Comparison of ENCODE assay signal across 1 cellular context in the genomic region with DNA sequence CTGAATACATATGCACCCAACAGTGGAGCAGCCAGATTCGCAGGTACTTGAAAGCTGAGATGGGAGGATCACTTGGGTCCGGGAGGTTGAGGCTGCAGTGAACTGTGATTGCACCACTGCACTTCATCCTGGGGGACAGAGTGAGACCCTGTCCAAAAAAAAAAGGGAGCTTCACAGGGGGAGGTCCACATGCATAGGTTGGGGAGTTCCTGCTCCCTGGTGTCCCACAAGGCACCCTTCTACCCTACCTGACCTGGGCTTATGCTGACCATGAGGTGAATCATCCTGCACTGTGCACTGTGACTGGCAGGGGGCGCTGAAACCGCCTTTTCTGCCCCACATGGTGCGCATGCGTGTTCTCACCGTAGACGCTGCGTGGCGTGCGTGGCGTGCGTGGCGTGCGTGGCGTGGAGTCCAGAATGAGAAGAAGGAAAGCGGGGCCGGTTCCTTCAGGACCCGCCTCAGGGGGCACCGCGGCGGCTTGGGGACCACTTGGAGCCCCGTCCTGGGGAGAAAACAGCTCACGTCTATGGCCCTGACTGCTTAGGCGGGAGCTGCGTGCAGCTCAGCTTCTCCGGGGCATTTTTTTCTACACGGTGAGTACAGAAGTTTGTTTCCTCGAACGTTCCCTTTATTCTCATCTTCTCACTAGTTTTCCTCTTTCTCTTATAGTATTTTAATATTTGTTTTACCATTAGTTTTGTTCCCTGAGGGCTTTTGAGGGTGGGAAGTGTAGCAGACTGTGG.
TF ChIP-seq lines count a peak whose summit lies in the region.

No MANE protein-coding gene starts in this region.

TF ChIP-seq in HepG2, 621 proteins besides CTCF, POLR2A, EP300 and RAD21 (continued from another document and continues in another):
- TF ChIP-seq, protein P1, sequence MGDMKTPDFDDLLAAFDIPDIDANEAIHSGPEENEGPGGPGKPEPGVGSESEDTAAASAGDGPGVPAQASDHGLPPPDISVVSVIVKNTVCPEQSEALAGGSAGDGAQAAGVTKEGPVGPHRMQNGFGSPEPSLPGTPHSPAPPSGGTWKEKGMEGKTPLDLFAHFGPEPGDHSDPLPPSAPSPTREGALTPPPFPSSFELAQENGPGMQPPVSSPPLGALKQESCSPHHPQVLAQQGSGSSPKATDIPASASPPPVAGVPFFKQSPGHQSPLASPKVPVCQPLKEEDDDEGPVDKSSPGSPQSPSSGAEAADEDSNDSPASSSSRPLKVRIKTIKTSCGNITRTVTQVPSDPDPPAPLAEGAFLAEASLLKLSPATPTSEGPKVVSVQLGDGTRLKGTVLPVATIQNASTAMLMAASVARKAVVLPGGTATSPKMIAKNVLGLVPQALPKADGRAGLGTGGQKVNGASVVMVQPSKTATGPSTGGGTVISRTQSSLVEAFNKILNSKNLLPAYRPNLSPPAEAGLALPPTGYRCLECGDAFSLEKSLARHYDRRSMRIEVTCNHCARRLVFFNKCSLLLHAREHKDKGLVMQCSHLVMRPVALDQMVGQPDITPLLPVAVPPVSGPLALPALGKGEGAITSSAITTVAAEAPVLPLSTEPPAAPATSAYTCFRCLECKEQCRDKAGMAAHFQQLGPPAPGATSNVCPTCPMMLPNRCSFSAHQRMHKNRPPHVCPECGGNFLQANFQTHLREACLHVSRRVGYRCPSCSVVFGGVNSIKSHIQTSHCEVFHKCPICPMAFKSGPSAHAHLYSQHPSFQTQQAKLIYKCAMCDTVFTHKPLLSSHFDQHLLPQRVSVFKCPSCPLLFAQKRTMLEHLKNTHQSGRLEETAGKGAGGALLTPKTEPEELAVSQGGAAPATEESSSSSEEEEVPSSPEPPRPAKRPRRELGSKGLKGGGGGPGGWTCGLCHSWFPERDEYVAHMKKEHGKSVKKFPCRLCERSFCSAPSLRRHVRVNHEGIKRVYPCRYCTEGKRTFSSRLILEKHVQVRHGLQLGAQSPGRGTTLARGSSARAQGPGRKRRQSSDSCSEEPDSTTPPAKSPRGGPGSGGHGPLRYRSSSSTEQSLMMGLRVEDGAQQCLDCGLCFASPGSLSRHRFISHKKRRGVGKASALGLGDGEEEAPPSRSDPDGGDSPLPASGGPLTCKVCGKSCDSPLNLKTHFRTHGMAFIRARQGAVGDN (CRISPR knock-in tag; IDR thresholded peaks at IDR 0.05) = peak; percentile 92
- TF ChIP-seq TAF1 (CRISPR knock-in tag; IDR thresholded peaks at IDR 0.05) (peak; percentile 80), ZNF501 (CRISPR knock-in tag; IDR thresholded peaks at IDR 0.05) (peak; percentile 69), MAFF (IDR thresholded peaks at IDR 0.05; ENCODE audit: low read depth, low read length) (0 out of 2 replicates have a peak, but pooled peaks have one; percentile 13), MED13 (CRISPR knock-in tag; IDR thresholded peaks at IDR 0.05) (no peak), NFKBIZ (CRISPR knock-in tag; IDR thresholded peaks at IDR 0.05) (no peak), ZNF619 (CRISPR knock-in tag; IDR thresholded peaks at IDR 0.05) (0 out of 2 replicates have a peak, but pooled peaks have one; percentile 30), RCOR2 (CRISPR knock-in tag; IDR thresholded peaks at IDR 0.05) (no peak), FOXC1 (CRISPR knock-in tag; IDR thresholded peaks at IDR 0.05; ENCODE audit: borderline replicate concordance) (no peak), ZNF484 (CRISPR knock-in tag; IDR thresholded peaks at IDR 0.05; ENCODE audit: borderline replicate concordance, low read depth) (no peak), FOXK1 (CRISPR knock-in tag; IDR thresholded peaks at IDR 0.05; ENCODE audit: borderline replicate concordance, low read depth) (peak; percentile 63; the same call in 1 of the 2 replicates), EHMT2 (IDR thresholded peaks at IDR 0.05; ENCODE audit: borderline replicate concordance, low read depth, low read length) (no peak), ZC3H4 (CRISPR knock-in tag; IDR thresholded peaks at IDR 0.05; ENCODE audit: borderline replicate concordance) (no peak), MXI1 (IDR thresholded peaks at IDR 0.05; ENCODE audit: borderline replicate concordance, low read depth, low read length) (peak; percentile 75; the same call in 1 of the 3 replicates), ZNF251 (CRISPR knock-in tag; IDR thresholded peaks at IDR 0.05) (no peak), ZNF33B (CRISPR knock-in tag; IDR thresholded peaks at IDR 0.05) (0 out of 2 replicates have a peak, but pooled peaks have one; percentile 27), ZZZ3 (CRISPR knock-in tag; IDR thresholded peaks at IDR 0.05; ENCODE audit: borderline replicate concordance) (peak; percentile 96; the same call in 1 of the 2 replicates), KDM5B (CRISPR knock-in tag; IDR thresholded peaks at IDR 0.05; ENCODE audit: borderline replicate concordance) (peak; percentile 45; the same call in 1 of the 2 replicates), ZNF839 (CRISPR knock-in tag; IDR thresholded peaks at IDR 0.05; ENCODE audit: borderline replicate concordance) (no peak), ARNTL (CRISPR knock-in tag; IDR thresholded peaks at IDR 0.05) (peak; percentile 31; the same call in 1 of the 2 replicates), MYC (CRISPR knock-in tag; IDR thresholded peaks at IDR 0.05; ENCODE audit: borderline replicate concordance) (peak; percentile 96), DR1 (CRISPR knock-in tag; IDR thresholded peaks at IDR 0.05) (peak; percentile 63; the same call in 1 of the 2 replicates), GZF1 (CRISPR knock-in tag; IDR thresholded peaks at IDR 0.05) (no peak), NAIF1 (CRISPR knock-in tag; IDR thresholded peaks at IDR 0.05; ENCODE audit: borderline replicate concordance) (peak; percentile 94; the same call in 1 of the 2 replicates), PRMT3 (CRISPR knock-in tag; IDR thresholded peaks at IDR 0.05; ENCODE audit: borderline replicate concordance, low read depth) (no peak), MEF2D (CRISPR knock-in tag; IDR thresholded peaks at IDR 0.05) (no peak; the same call in 1 of the 2 replicates), ZNF569 (CRISPR knock-in tag; IDR thresholded peaks at IDR 0.05; ENCODE audit: borderline replicate concordance) (no peak), POGZ (CRISPR knock-in tag; IDR thresholded peaks at IDR 0.05) (peak; percentile 74), MIER3 (CRISPR knock-in tag; IDR thresholded peaks at IDR 0.05; ENCODE audit: borderline replicate concordance) (peak; percentile 69; the same call in 1 of the 2 replicates), ZFP41 (CRISPR knock-in tag; IDR thresholded peaks at IDR 0.05; ENCODE audit: borderline replicate concordance) (no peak), NR2F6 (IDR thresholded peaks at IDR 0.05) (no peak; the same call in 1 of the 2 replicates), NR2F6 (CRISPR knock-in tag; IDR thresholded peaks at IDR 0.05) (peak; percentile 53; the same call in 1 of the 2 replicates), KDM2A (CRISPR knock-in tag; IDR thresholded peaks at IDR 0.05; ENCODE audit: borderline replicate concordance, low read depth) (peak; percentile 80; the same call in 1 of the 2 replicates), YEATS2 (CRISPR knock-in tag; IDR thresholded peaks at IDR 0.05; ENCODE audit: borderline replicate concordance) (peak; percentile 98), ZNF558 (CRISPR knock-in tag; IDR thresholded peaks at IDR 0.05; ENCODE audit: borderline replicate concordance) (no peak), ZNF878 (CRISPR knock-in tag; IDR thresholded peaks at IDR 0.05) (peak; percentile 67; the same call in 1 of the 2 replicates), HIVEP1 (CRISPR knock-in tag; IDR thresholded peaks at IDR 0.05) (peak; percentile 62; the same call in 1 of the 2 replicates)
- TF ChIP-seq, protein P2, sequence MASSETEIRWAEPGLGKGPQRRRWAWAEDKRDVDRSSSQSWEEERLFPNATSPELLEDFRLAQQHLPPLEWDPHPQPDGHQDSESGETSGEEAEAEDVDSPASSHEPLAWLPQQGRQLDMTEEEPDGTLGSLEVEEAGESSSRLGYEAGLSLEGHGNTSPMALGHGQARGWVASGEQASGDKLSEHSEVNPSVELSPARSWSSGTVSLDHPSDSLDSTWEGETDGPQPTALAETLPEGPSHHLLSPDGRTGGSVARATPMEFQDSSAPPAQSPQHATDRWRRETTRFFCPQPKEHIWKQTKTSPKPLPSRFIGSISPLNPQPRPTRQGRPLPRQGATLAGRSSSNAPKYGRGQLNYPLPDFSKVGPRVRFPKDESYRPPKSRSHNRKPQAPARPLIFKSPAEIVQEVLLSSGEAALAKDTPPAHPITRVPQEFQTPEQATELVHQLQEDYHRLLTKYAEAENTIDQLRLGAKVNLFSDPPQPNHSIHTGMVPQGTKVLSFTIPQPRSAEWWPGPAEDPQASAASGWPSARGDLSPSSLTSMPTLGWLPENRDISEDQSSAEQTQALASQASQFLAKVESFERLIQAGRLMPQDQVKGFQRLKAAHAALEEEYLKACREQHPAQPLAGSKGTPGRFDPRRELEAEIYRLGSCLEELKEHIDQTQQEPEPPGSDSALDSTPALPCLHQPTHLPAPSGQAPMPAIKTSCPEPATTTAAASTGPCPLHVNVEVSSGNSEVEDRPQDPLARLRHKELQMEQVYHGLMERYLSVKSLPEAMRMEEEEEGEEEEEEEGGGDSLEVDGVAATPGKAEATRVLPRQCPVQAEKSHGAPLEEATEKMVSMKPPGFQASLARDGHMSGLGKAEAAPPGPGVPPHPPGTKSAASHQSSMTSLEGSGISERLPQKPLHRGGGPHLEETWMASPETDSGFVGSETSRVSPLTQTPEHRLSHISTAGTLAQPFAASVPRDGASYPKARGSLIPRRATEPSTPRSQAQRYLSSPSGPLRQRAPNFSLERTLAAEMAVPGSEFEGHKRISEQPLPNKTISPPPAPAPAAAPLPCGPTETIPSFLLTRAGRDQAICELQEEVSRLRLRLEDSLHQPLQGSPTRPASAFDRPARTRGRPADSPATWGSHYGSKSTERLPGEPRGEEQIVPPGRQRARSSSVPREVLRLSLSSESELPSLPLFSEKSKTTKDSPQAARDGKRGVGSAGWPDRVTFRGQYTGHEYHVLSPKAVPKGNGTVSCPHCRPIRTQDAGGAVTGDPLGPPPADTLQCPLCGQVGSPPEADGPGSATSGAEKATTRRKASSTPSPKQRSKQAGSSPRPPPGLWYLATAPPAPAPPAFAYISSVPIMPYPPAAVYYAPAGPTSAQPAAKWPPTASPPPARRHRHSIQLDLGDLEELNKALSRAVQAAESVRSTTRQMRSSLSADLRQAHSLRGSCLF (CRISPR knock-in tag; IDR thresholded peaks at IDR 0.05; ENCODE audit: borderline replicate concordance) = no peak
- TF ChIP-seq, protein P3, sequence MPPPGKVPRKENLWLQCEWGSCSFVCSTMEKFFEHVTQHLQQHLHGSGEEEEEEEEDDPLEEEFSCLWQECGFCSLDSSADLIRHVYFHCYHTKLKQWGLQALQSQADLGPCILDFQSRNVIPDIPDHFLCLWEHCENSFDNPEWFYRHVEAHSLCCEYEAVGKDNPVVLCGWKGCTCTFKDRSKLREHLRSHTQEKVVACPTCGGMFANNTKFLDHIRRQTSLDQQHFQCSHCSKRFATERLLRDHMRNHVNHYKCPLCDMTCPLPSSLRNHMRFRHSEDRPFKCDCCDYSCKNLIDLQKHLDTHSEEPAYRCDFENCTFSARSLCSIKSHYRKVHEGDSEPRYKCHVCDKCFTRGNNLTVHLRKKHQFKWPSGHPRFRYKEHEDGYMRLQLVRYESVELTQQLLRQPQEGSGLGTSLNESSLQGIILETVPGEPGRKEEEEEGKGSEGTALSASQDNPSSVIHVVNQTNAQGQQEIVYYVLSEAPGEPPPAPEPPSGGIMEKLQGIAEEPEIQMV (CRISPR knock-in tag; IDR thresholded peaks at IDR 0.05; ENCODE audit: low read depth) = peak; percentile 85; the same call in 1 of the 2 replicates
- TF ChIP-seq, protein P4, sequence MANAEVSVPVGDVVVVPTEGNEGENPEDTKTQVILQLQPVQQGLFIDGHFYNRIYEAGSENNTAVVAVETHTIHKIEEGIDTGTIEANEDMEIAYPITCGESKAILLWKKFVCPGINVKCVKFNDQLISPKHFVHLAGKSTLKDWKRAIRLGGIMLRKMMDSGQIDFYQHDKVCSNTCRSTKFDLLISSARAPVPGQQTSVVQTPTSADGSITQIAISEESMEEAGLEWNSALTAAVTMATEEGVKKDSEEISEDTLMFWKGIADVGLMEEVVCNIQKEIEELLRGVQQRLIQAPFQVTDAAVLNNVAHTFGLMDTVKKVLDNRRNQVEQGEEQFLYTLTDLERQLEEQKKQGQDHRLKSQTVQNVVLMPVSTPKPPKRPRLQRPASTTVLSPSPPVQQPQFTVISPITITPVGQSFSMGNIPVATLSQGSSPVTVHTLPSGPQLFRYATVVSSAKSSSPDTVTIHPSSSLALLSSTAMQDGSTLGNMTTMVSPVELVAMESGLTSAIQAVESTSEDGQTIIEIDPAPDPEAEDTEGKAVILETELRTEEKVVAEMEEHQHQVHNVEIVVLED (CRISPR knock-in tag; IDR thresholded peaks at IDR 0.05; ENCODE audit: borderline replicate concordance) = peak; percentile 100
- TF ChIP-seq, protein P5, sequence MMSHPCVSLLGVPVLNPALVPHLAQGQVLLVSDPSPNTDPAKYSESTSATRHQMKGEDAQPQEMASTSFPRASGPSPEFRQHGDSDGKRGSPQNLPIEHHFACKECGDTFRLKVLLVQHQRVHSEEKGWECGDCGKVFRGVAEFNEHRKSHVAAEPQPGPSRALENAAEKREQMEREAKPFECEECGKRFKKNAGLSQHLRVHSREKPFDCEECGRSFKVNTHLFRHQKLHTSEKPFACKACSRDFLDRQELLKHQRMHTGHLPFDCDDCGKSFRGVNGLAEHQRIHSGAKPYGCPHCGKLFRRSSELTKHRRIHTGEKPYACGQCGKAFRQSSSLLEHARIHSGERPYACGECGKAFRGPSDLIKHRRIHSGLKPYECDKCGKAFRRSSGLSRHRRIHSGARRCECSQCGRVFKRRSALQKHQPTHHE (CRISPR knock-in tag; IDR thresholded peaks at IDR 0.05; ENCODE audit: borderline replicate concordance) = no peak
- TF ChIP-seq, protein P6, sequence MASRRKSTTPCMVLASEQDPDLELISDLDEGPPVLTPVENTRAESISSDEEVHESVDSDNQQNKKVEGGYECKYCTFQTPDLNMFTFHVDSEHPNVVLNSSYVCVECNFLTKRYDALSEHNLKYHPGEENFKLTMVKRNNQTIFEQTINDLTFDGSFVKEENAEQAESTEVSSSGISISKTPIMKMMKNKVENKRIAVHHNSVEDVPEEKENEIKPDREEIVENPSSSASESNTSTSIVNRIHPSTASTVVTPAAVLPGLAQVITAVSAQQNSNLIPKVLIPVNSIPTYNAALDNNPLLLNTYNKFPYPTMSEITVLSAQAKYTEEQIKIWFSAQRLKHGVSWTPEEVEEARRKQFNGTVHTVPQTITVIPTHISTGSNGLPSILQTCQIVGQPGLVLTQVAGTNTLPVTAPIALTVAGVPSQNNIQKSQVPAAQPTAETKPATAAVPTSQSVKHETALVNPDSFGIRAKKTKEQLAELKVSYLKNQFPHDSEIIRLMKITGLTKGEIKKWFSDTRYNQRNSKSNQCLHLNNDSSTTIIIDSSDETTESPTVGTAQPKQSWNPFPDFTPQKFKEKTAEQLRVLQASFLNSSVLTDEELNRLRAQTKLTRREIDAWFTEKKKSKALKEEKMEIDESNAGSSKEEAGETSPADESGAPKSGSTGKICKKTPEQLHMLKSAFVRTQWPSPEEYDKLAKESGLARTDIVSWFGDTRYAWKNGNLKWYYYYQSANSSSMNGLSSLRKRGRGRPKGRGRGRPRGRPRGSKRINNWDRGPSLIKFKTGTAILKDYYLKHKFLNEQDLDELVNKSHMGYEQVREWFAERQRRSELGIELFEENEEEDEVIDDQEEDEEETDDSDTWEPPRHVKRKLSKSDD (CRISPR knock-in tag; IDR thresholded peaks at IDR 0.05; ENCODE audit: low read depth) = 0 out of 2 replicates have a peak, but pooled peaks have one; percentile 36
